In genomic region chr10:6145979-6146432, GRCh38 we compare ENCODE assay signal across 8 cellular contexts. TPM values are rescaled to one million over a fixed set of nuclear protein-coding genes. Genes with fewer than 3 reads are reported as not detected.
DNase-seq lines count a peak whose midpoint lies in the region; ATAC-seq lines count a peak whose summit lies in the region.

No MANE protein-coding gene starts in this region.

- no peak for ATAC-seq in activated CD8-positive, alpha-beta T cell treated with anti-CD3 and anti-CD28 coated beads, Interleukin-2, amount 10 ng/mL, durations not matched to agents 7 days and 5 days
- no peak for ATAC-seq in stimulated activated naive CD8-positive, alpha-beta T cell treated with anti-CD3 and anti-CD28 coated beads, Interleukin-15, amount 100 ng/mL, for 72 hours

- peak overlapping the region; percentile 57 for H3K27ac Mint-ChIP-seq in activated CD8-positive, alpha-beta T cell treated with anti-CD3 and anti-CD28 coated beads, Interleukin-2, amount 10 ng/mL, durations not matched to agents 7 days and 5 days
- peak overlapping the region; percentile 53 to 93 for H3K27ac Mint-ChIP-seq in stimulated activated naive CD8-positive, alpha-beta T cell treated with anti-CD3 and anti-CD28 coated beads, Interleukin-15, amount 100 ng/mL, for 72 hours

- H3K4me3 ChIP-seq in iPS-18c (ENCODE audit: insufficient read depth, low read depth, low read length) = peak overlapping the region; percentile 77

- H3K4me1 Mint-ChIP-seq in activated CD8-positive, alpha-beta T cell treated with anti-CD3 and anti-CD28 coated beads, Interleukin-2, amount 10 ng/mL, durations not matched to agents 7 days and 5 days (ENCODE audit: low read depth) = peaks cover 76% of the 10 kb centered on the region
- peaks cover 91% of the 10 kb centered on the region for H3K4me1 Mint-ChIP-seq in stimulated activated naive CD8-positive, alpha-beta T cell treated with anti-CD3 and anti-CD28 coated beads, Interleukin-15, amount 100 ng/mL, for 72 hours

- CTCF ChIA-PET in activated CD8-positive, alpha-beta T cell treated with anti-CD3 and anti-CD28 coated beads, Interleukin-2, amount 10 ng/mL, durations not matched to agents 7 days and 5 days (lab: Charles Lee) = interaction anchor here (1.0 to 3.2 kb wide), 3 partner anchors 10 to 256 kb away, joined by 3 to 13 read pairs (median 4); no protein-coding TSS in a partner anchor

- H3K27me3 Mint-ChIP-seq in activated CD8-positive, alpha-beta T cell treated with anti-CD3 and anti-CD28 coated beads, Interleukin-2, amount 10 ng/mL, durations not matched to agents 7 days and 5 days (ENCODE audit: low read depth) = no peaks in the 10 kb centered on the region
- H3K27me3 Mint-ChIP-seq in stimulated activated naive CD8-positive, alpha-beta T cell treated with anti-CD3 and anti-CD28 coated beads, Interleukin-15, amount 100 ng/mL, for 72 hours = no peaks in the 10 kb centered on the region

- H3K9me3 Mint-ChIP-seq in activated CD8-positive, alpha-beta T cell treated with anti-CD3 and anti-CD28 coated beads, Interleukin-2, amount 10 ng/mL, durations not matched to agents 7 days and 5 days (ENCODE audit: insufficient read depth) = no peaks in the 10 kb centered on the region
- H3K9me3 Mint-ChIP-seq in stimulated activated naive CD8-positive, alpha-beta T cell treated with anti-CD3 and anti-CD28 coated beads, Interleukin-15, amount 100 ng/mL, for 72 hours = no peaks in the 10 kb centered on the region

- H3K36me3 Mint-ChIP-seq in activated CD8-positive, alpha-beta T cell treated with anti-CD3 and anti-CD28 coated beads, Interleukin-2, amount 10 ng/mL, durations not matched to agents 7 days and 5 days (ENCODE audit: low read depth) = peaks cover 29% of the 10 kb centered on the region

- H3K4me3 Mint-ChIP-seq in activated CD8-positive, alpha-beta T cell treated with anti-CD3 and anti-CD28 coated beads, Interleukin-2, amount 10 ng/mL, durations not matched to agents 7 days and 5 days = peak overlapping the region; percentile 79
- peak overlapping the region; percentile 93 to 97 for H3K4me3 Mint-ChIP-seq in stimulated activated naive CD8-positive, alpha-beta T cell treated with anti-CD3 and anti-CD28 coated beads, Interleukin-15, amount 100 ng/mL, for 72 hours

- peaks cover 2% of the 10 kb centered on the region for H3K9me3 ChIP-seq in iPS-18c (ENCODE audit: control insufficient read depth, insufficient read depth, low read length)

- POLR2A ChIA-PET in activated CD8-positive, alpha-beta T cell treated with anti-CD3 and anti-CD28 coated beads, Interleukin-2, amount 10 ng/mL, durations not matched to agents 7 days and 5 days (lab: Charles Lee) = interaction anchor here (1.4 kb wide), 1 partner anchor 17 kb away, joined by 4 read pairs; no protein-coding TSS in a partner anchor

- DNase-seq in DMS 273 (lab: John Stamatoyannopoulos, UW; ENCODE audit: unreplicated experiment) (peak; percentile 72), DMS 273 treated with DMSO at 0.1 percent for 48 hours (lab: John Stamatoyannopoulos, UW) (no peak), NCI-H2107 treated with DMSO at 0.1 percent for 48 hours (lab: John Stamatoyannopoulos, UW; ENCODE audit: unreplicated experiment) (no peak), SKM-1 (lab: John Stamatoyannopoulos, UW; ENCODE audit: unreplicated experiment) (no peak), cerebellar nuclear complex (lab: John Stamatoyannopoulos, UW) (no peak)
- DNase-seq in activated CD8-positive, alpha-beta T cell treated with anti-CD3 and anti-CD28 coated beads, Interleukin-2, amount 10 ng/mL, durations not matched to agents 7 days and 5 days = no peak
- DNase-seq in stimulated activated naive CD8-positive, alpha-beta T cell treated with anti-CD3 and anti-CD28 coated beads, Interleukin-15, amount 100 ng/mL, for 72 hours = no peak

RNA-seq across cellular contexts. Expression of gene PFKFB3, which starts 56.7 kb away (rescaled TPM):
- 10 to 100 TPM; 93.0 to 97.3 TPM for total RNA-seq in activated CD8-positive, alpha-beta T cell treated with anti-CD3 and anti-CD28 coated beads, Interleukin-2, amount 10 ng/mL, durations not matched to agents 7 days and 5 days

RNA-seq across cellular contexts. Expression of gene RBM17, which starts 57.2 kb away (rescaled TPM):
- total RNA-seq in activated CD8-positive, alpha-beta T cell treated with anti-CD3 and anti-CD28 coated beads, Interleukin-2, amount 10 ng/mL, durations not matched to agents 7 days and 5 days = 100 to 1,000 TPM; 213 to 217 TPM
